ENCODE assay signal across 1 cellular context in the genomic region with DNA sequence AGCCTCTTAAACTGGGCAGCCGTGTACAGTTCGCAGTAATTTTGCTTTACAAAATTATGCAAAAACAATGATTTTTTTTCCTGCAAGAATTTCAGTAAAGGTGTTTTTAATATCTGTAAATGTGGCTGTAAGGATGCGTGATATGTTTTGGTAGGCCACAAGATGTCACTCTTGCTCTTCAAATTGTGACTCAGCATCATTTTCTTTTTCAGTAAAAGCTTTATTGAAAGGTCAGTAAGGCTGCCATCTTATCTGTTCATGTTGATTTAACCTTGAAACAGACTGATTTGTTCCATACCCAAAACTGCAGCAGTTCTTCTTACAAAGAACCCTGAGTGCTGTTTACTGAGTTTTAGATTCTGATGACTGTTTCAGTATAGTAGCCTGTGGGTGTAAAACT.
TF ChIP-seq lines count a peak whose summit lies in the region.

No MANE protein-coding gene starts in this region.

TF ChIP-seq in K562, 482 proteins besides CTCF, POLR2A, EP300 and RAD21 (continued from another document and continues in another):
- TF ChIP-seq, protein P1, sequence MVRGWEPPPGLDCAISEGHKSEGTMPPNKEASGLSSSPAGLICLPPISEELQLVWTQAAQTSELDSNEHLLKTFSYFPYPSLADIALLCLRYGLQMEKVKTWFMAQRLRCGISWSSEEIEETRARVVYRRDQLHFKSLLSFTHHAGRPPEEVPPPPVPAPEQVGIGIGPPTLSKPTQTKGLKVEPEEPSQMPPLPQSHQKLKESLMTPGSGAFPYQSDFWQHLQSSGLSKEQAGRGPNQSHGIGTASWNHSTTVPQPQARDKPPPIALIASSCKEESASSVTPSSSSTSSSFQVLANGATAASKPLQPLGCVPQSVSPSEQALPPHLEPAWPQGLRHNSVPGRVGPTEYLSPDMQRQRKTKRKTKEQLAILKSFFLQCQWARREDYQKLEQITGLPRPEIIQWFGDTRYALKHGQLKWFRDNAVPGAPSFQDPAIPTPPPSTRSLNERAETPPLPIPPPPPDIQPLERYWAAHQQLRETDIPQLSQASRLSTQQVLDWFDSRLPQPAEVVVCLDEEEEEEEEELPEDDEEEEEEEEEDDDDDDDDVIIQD (CRISPR knock-in tag; IDR thresholded peaks at IDR 0.05) = no peak
- TF ChIP-seq MTA2 (IDR thresholded peaks at IDR 0.05; ENCODE audit: low read depth) (no peak), MXI1 (IDR thresholded peaks at IDR 0.05; ENCODE audit: low read depth, low read length) (no peak), STAG1 (CRISPR knock-in tag; IDR thresholded peaks at IDR 0.05; ENCODE audit: borderline replicate concordance) (no peak), ZNF75A (CRISPR knock-in tag; IDR thresholded peaks at IDR 0.05) (no peak), ZC3H4 (CRISPR knock-in tag; IDR thresholded peaks at IDR 0.05; ENCODE audit: borderline replicate concordance) (no peak), EHMT2 (IDR thresholded peaks at IDR 0.05) (no peak), ATF3 (IDR thresholded peaks at IDR 0.05) (no peak), ATF3 (CRISPR knock-in tag; conservative IDR thresholded peaks at IDR 0.05) (no peak), ZNF316 (IDR thresholded peaks at IDR 0.05) (peak; percentile 85), CHD2 (IDR thresholded peaks at IDR 0.05; ENCODE audit: low read depth, low read length) (no peak), FOXM1 (IDR thresholded peaks at IDR 0.05; ENCODE audit: low read depth) (no peak), FOXM1 (CRISPR knock-in tag; IDR thresholded peaks at IDR 0.05; ENCODE audit: low read depth) (no peak), RBM34 (IDR thresholded peaks at IDR 0.05; ENCODE audit: borderline replicate concordance, insufficient read depth, low read length) (no peak), ZNF551 (CRISPR knock-in tag; IDR thresholded peaks at IDR 0.05) (no peak), NFE2 (IDR thresholded peaks at IDR 0.05; ENCODE audit: low read depth) (peak; percentile 94), SMC3 (conservative IDR thresholded peaks at IDR 0.05; ENCODE audit: insufficient read depth, low read depth, low read length) (0 out of 2 replicates have a peak, but pooled peaks have one; percentile 13), ZFP1 (CRISPR knock-in tag; IDR thresholded peaks at IDR 0.05) (no peak), NCOA1 (IDR thresholded peaks at IDR 0.05; ENCODE audit: low read depth) (no peak), ZFPM2 (CRISPR knock-in tag; IDR thresholded peaks at IDR 0.05) (no peak), ZNF384 (IDR thresholded peaks at IDR 0.05; ENCODE audit: low read depth, low read length) (0 out of 2 replicates have a peak, but pooled peaks have one; percentile 41), ESRRA (IDR thresholded peaks at IDR 0.05; ENCODE audit: borderline replicate concordance, low read depth) (no peak), NFE2L1 (tag; IDR thresholded peaks at IDR 0.05; ENCODE audit: borderline replicate concordance, low read depth) (peak; percentile 43; the same call in 1 of the 2 replicates), DACH1 (IDR thresholded peaks at IDR 0.05; ENCODE audit: partially characterized antibody) (no peak), ZFP91 (CRISPR knock-in tag; IDR thresholded peaks at IDR 0.05) (no peak), CLOCK (CRISPR knock-in tag; IDR thresholded peaks at IDR 0.05; ENCODE audit: borderline replicate concordance) (no peak), BACH1 (tag; IDR thresholded peaks at IDR 0.05) (peak; percentile 65; the same call in 1 of the 2 replicates), SNRNP70 (optimal IDR thresholded peaks at IDR 0.05; ENCODE audit: low read depth, low read length) (no peak), MAFK (IDR thresholded peaks at IDR 0.05; ENCODE audit: low read length) (peak; percentile 59; the same call in 1 of the 2 replicates), HINFP (tag; conservative IDR thresholded peaks at IDR 0.05; ENCODE audit: low read depth) (no peak), WHSC1 (IDR thresholded peaks at IDR 0.05; ENCODE audit: low read length) (no peak), FOSL1 (tag; conservative IDR thresholded peaks at IDR 0.05) (no peak), DEAF1 (CRISPR knock-in tag; IDR thresholded peaks at IDR 0.05) (0 out of 2 replicates have a peak, but pooled peaks have one; percentile 15)
- TF ChIP-seq, protein P2, sequence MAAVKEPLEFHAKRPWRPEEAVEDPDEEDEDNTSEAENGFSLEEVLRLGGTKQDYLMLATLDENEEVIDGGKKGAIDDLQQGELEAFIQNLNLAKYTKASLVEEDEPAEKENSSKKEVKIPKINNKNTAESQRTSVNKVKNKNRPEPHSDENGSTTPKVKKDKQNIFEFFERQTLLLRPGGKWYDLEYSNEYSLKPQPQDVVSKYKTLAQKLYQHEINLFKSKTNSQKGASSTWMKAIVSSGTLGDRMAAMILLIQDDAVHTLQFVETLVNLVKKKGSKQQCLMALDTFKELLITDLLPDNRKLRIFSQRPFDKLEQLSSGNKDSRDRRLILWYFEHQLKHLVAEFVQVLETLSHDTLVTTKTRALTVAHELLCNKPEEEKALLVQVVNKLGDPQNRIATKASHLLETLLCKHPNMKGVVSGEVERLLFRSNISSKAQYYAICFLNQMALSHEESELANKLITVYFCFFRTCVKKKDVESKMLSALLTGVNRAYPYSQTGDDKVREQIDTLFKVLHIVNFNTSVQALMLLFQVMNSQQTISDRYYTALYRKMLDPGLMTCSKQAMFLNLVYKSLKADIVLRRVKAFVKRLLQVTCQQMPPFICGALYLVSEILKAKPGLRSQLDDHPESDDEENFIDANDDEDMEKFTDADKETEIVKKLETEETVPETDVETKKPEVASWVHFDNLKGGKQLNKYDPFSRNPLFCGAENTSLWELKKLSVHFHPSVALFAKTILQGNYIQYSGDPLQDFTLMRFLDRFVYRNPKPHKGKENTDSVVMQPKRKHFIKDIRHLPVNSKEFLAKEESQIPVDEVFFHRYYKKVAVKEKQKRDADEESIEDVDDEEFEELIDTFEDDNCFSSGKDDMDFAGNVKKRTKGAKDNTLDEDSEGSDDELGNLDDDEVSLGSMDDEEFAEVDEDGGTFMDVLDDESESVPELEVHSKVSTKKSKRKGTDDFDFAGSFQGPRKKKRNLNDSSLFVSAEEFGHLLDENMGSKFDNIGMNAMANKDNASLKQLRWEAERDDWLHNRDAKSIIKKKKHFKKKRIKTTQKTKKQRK (IDR thresholded peaks at IDR 0.05; ENCODE audit: borderline replicate concordance, low read depth, low read length) = no peak
- TF ChIP-seq, protein P3, sequence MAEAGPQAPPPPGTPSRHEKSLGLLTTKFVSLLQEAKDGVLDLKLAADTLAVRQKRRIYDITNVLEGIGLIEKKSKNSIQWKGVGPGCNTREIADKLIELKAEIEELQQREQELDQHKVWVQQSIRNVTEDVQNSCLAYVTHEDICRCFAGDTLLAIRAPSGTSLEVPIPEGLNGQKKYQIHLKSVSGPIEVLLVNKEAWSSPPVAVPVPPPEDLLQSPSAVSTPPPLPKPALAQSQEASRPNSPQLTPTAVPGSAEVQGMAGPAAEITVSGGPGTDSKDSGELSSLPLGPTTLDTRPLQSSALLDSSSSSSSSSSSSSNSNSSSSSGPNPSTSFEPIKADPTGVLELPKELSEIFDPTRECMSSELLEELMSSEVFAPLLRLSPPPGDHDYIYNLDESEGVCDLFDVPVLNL (CRISPR knock-in tag; IDR thresholded peaks at IDR 0.05; ENCODE audit: low read depth) = no peak
